Comparison of ENCODE assay signal across 1 cellular context in the genomic region with DNA sequence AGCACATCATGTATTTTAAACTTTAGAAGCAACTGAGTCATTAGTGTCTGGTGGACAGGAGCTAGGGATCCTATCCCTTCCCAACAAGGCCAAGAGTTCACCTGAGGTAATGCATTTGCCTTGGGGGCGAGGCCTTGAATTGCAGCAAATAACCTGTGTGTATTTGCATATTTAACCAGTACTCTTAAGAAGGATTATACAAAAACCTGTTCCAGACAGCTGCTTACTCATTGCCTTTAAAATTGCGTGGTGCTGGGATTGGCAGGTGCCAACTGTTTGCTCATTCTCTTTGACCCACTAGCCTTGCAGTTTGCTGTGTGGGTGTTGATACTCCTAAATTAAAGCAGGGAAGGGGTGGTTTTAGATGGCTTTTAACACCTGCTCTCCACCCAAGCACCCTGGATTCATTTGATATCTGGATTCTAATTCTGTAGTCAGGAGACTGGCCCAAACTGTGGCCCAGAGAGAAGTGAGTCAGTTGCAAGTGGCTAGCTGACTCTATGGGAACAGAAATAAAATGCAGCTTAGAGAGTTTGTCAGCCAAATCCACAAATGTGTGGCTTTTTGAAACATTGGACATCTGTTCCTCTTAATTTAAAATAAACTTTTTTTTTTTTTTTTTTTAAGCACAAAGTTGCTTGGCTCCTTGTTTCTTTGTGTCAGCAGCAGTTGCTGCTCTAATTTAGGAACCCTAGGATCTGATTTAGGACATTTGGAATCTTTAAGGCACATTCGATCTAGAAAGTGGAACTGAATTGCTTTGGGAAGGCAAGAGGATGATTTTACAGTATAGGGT.
TF ChIP-seq lines count a peak whose summit lies in the region.

No MANE protein-coding gene starts in this region.

TF ChIP-seq in HepG2, 621 proteins besides CTCF, POLR2A, EP300 and RAD21 (continued from another document and continues in another):
- TF ChIP-seq, protein P1, sequence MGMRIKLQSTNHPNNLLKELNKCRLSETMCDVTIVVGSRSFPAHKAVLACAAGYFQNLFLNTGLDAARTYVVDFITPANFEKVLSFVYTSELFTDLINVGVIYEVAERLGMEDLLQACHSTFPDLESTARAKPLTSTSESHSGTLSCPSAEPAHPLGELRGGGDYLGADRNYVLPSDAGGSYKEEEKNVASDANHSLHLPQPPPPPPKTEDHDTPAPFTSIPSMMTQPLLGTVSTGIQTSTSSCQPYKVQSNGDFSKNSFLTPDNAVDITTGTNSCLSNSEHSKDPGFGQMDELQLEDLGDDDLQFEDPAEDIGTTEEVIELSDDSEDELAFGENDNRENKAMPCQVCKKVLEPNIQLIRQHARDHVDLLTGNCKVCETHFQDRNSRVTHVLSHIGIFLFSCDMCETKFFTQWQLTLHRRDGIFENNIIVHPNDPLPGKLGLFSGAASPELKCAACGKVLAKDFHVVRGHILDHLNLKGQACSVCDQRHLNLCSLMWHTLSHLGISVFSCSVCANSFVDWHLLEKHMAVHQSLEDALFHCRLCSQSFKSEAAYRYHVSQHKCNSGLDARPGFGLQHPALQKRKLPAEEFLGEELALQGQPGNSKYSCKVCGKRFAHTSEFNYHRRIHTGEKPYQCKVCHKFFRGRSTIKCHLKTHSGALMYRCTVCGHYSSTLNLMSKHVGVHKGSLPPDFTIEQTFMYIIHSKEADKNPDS (CRISPR knock-in tag; IDR thresholded peaks at IDR 0.05) = no peak
- TF ChIP-seq SMARCC2 (IDR thresholded peaks at IDR 0.05) = no peak
- no peak for TF ChIP-seq CAMTA2 (CRISPR knock-in tag; IDR thresholded peaks at IDR 0.05; ENCODE audit: borderline replicate concordance)
- 0 out of 2 replicates have a peak, but pooled peaks have one; percentile 50 for TF ChIP-seq SIX4 (CRISPR knock-in tag; IDR thresholded peaks at IDR 0.05)
- no peak; the same call in 1 of the 2 replicates for TF ChIP-seq ZBTB1 (CRISPR knock-in tag; IDR thresholded peaks at IDR 0.05; ENCODE audit: borderline replicate concordance)
- no peak for TF ChIP-seq ZNF512 (CRISPR knock-in tag; IDR thresholded peaks at IDR 0.05)
- no peak for TF ChIP-seq MAFK (conservative IDR thresholded peaks at IDR 0.05 in 1 of 2, IDR thresholded peaks at IDR 0.05 in 1 of 2; ENCODE audit: low read length in 2 of 2)
- no peak for TF ChIP-seq ZNF768 (CRISPR knock-in tag; IDR thresholded peaks at IDR 0.05)
- TF ChIP-seq, protein P2, sequence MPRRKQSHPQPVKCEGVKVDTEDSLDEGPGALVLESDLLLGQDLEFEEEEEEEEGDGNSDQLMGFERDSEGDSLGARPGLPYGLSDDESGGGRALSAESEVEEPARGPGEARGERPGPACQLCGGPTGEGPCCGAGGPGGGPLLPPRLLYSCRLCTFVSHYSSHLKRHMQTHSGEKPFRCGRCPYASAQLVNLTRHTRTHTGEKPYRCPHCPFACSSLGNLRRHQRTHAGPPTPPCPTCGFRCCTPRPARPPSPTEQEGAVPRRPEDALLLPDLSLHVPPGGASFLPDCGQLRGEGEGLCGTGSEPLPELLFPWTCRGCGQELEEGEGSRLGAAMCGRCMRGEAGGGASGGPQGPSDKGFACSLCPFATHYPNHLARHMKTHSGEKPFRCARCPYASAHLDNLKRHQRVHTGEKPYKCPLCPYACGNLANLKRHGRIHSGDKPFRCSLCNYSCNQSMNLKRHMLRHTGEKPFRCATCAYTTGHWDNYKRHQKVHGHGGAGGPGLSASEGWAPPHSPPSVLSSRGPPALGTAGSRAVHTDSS (CRISPR knock-in tag; conservative IDR thresholded peaks at IDR 0.05) = no peak
- TF ChIP-seq SNRNP70 (IDR thresholded peaks at IDR 0.05; ENCODE audit: low read depth, low read length) = no peak
- no peak for TF ChIP-seq ZNF83 (CRISPR knock-in tag; IDR thresholded peaks at IDR 0.05; ENCODE audit: borderline replicate concordance)
- no peak for TF ChIP-seq ZNF121 (CRISPR knock-in tag; IDR thresholded peaks at IDR 0.05)
- TF ChIP-seq, protein P3, sequence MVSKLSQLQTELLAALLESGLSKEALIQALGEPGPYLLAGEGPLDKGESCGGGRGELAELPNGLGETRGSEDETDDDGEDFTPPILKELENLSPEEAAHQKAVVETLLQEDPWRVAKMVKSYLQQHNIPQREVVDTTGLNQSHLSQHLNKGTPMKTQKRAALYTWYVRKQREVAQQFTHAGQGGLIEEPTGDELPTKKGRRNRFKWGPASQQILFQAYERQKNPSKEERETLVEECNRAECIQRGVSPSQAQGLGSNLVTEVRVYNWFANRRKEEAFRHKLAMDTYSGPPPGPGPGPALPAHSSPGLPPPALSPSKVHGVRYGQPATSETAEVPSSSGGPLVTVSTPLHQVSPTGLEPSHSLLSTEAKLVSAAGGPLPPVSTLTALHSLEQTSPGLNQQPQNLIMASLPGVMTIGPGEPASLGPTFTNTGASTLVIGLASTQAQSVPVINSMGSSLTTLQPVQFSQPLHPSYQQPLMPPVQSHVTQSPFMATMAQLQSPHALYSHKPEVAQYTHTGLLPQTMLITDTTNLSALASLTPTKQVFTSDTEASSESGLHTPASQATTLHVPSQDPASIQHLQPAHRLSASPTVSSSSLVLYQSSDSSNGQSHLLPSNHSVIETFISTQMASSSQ (IDR thresholded peaks at IDR 0.05; ENCODE audit: low read depth) = 0 out of 2 replicates have a peak, but pooled peaks have one; percentile 32
- TF ChIP-seq, protein P3 (CRISPR knock-in tag; IDR thresholded peaks at IDR 0.05; ENCODE audit: borderline replicate concordance) = no peak
- TF ChIP-seq HCFC1 (IDR thresholded peaks at IDR 0.05; ENCODE audit: low read depth, low read length) = no peak
- TF ChIP-seq, protein P4, sequence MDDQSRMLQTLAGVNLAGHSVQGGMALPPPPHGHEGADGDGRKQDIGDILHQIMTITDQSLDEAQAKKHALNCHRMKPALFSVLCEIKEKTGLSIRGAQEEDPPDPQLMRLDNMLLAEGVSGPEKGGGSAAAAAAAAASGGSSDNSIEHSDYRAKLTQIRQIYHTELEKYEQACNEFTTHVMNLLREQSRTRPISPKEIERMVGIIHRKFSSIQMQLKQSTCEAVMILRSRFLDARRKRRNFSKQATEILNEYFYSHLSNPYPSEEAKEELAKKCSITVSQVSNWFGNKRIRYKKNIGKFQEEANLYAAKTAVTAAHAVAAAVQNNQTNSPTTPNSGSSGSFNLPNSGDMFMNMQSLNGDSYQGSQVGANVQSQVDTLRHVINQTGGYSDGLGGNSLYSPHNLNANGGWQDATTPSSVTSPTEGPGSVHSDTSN (CRISPR knock-in tag; IDR thresholded peaks at IDR 0.05; ENCODE audit: borderline replicate concordance) = no peak
- TF ChIP-seq ADNP (CRISPR knock-in tag; IDR thresholded peaks at IDR 0.05) = no peak
- TF ChIP-seq ZNF879 (CRISPR knock-in tag; IDR thresholded peaks at IDR 0.05) = no peak
- TF ChIP-seq ZNF775 (CRISPR knock-in tag; IDR thresholded peaks at IDR 0.05; ENCODE audit: borderline replicate concordance) = no peak
- no peak for TF ChIP-seq CREB1 (IDR thresholded peaks at IDR 0.05)
- TF ChIP-seq CREB1 (CRISPR knock-in tag; IDR thresholded peaks at IDR 0.05) = no peak
- TF ChIP-seq RFX1 (IDR thresholded peaks at IDR 0.05) = no peak
- no peak for TF ChIP-seq EZH2 (conservative IDR thresholded peaks at IDR 0.05; ENCODE audit: low read depth, low read length)
- TF ChIP-seq ZNF274 (CRISPR knock-in tag; IDR thresholded peaks at IDR 0.05) = no peak
- TF ChIP-seq ZNF720 (CRISPR knock-in tag; IDR thresholded peaks at IDR 0.05) = no peak
- TF ChIP-seq ZNF781 (CRISPR knock-in tag; IDR thresholded peaks at IDR 0.05; ENCODE audit: borderline replicate concordance, not compliant biosample characterization) = no peak
- TF ChIP-seq, protein P5, sequence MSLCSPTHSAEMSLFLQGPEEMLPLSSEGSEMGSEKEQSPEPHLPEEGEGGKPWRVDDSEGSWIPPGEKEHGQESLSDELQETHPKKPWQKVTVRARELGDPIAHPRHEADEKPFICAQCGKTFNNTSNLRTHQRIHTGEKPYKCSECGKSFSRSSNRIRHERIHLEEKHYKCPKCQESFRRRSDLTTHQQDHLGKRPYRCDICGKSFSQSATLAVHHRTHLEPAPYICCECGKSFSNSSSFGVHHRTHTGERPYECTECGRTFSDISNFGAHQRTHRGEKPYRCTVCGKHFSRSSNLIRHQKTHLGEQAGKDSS (CRISPR knock-in tag; IDR thresholded peaks at IDR 0.05; ENCODE audit: borderline replicate concordance, low read depth) = no peak
- TF ChIP-seq ZNF597 (CRISPR knock-in tag; IDR thresholded peaks at IDR 0.05) = no peak
- no peak for TF ChIP-seq CBX1 (IDR thresholded peaks at IDR 0.05; ENCODE audit: low read depth)
- no peak for TF ChIP-seq ZBTB3 (CRISPR knock-in tag; IDR thresholded peaks at IDR 0.05; ENCODE audit: borderline replicate concordance, low read depth)
- TF ChIP-seq DRAP1 (CRISPR knock-in tag; IDR thresholded peaks at IDR 0.05) = peak; percentile 67; the same call in 1 of the 2 replicates
- TF ChIP-seq, protein P6, sequence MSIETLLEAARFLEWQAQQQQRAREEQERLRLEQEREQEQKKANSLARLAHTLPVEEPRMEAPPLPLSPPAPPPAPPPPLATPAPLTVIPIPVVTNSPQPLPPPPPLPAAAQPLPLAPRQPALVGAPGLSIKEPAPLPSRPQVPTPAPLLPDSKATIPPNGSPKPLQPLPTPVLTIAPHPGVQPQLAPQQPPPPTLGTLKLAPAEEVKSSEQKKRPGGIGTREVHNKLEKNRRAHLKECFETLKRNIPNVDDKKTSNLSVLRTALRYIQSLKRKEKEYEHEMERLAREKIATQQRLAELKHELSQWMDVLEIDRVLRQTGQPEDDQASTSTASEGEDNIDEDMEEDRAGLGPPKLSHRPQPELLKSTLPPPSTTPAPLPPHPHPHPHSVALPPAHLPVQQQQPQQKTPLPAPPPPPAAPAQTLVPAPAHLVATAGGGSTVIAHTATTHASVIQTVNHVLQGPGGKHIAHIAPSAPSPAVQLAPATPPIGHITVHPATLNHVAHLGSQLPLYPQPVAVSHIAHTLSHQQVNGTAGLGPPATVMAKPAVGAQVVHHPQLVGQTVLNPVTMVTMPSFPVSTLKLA (IDR thresholded peaks at IDR 0.05) = no peak
- TF ChIP-seq NR2F1 (CRISPR knock-in tag; IDR thresholded peaks at IDR 0.05) = no peak
- no peak for TF ChIP-seq ZNF143 (CRISPR knock-in tag; IDR thresholded peaks at IDR 0.05)
- TF ChIP-seq MEIS1 (CRISPR knock-in tag; IDR thresholded peaks at IDR 0.05; ENCODE audit: borderline replicate concordance) = no peak; the same call in 1 of the 2 replicates
- TF ChIP-seq ZNF75D (CRISPR knock-in tag; IDR thresholded peaks at IDR 0.05; ENCODE audit: borderline replicate concordance) = no peak
- TF ChIP-seq HNF4G (IDR thresholded peaks at IDR 0.05; ENCODE audit: borderline replicate concordance, low read depth, low read length) = no peak
- TF ChIP-seq HNF4G (CRISPR knock-in tag; IDR thresholded peaks at IDR 0.05; ENCODE audit: borderline replicate concordance, low read depth) = no peak
- no peak; the same call in 1 of the 2 replicates for TF ChIP-seq ZNF510 (CRISPR knock-in tag; IDR thresholded peaks at IDR 0.05; ENCODE audit: low read depth)
